1 cellular context compared by ENCODE assay signal in genomic region chr6:36671687-36672375, GRCh38.
A peak's percentile ranks its signal among the peaks of the same experiment; 100 is the strongest.
TF ChIP-seq lines count a peak whose summit lies in the region.

No MANE protein-coding gene starts in this region.

TF ChIP-seq in HepG2, 621 proteins besides CTCF, POLR2A, EP300 and RAD21 (continued from another document and continues in another):
- no peak for TF ChIP-seq ZFP41 (CRISPR knock-in tag; IDR thresholded peaks at IDR 0.05; ENCODE audit: borderline replicate concordance)
- TF ChIP-seq KAT8 (CRISPR knock-in tag; IDR thresholded peaks at IDR 0.05) = peak; percentile 48; the same call in 1 of the 2 replicates
- 0 out of 2 replicates have a peak, but pooled peaks have one; percentile 48 for TF ChIP-seq SMAD1 (CRISPR knock-in tag; IDR thresholded peaks at IDR 0.05; ENCODE audit: borderline replicate concordance, low read depth)
- no peak for TF ChIP-seq ZNF17 (CRISPR knock-in tag; IDR thresholded peaks at IDR 0.05)
- TF ChIP-seq, protein P1, sequence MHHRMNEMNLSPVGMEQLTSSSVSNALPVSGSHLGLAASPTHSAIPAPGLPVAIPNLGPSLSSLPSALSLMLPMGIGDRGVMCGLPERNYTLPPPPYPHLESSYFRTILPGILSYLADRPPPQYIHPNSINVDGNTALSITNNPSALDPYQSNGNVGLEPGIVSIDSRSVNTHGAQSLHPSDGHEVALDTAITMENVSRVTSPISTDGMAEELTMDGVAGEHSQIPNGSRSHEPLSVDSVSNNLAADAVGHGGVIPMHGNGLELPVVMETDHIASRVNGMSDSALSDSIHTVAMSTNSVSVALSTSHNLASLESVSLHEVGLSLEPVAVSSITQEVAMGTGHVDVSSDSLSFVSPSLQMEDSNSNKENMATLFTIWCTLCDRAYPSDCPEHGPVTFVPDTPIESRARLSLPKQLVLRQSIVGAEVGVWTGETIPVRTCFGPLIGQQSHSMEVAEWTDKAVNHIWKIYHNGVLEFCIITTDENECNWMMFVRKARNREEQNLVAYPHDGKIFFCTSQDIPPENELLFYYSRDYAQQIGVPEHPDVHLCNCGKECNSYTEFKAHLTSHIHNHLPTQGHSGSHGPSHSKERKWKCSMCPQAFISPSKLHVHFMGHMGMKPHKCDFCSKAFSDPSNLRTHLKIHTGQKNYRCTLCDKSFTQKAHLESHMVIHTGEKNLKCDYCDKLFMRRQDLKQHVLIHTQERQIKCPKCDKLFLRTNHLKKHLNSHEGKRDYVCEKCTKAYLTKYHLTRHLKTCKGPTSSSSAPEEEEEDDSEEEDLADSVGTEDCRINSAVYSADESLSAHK (CRISPR knock-in tag; IDR thresholded peaks at IDR 0.05; ENCODE audit: borderline replicate concordance) = no peak
- TF ChIP-seq SAFB2 (CRISPR knock-in tag; IDR thresholded peaks at IDR 0.05; ENCODE audit: borderline replicate concordance, low read depth) = no peak
- no peak for TF ChIP-seq BRD4 (CRISPR knock-in tag; IDR thresholded peaks at IDR 0.05)
- TF ChIP-seq YEATS2 (CRISPR knock-in tag; IDR thresholded peaks at IDR 0.05; ENCODE audit: borderline replicate concordance) = no peak
- no peak for TF ChIP-seq PHF21A (CRISPR knock-in tag; IDR thresholded peaks at IDR 0.05)
- TF ChIP-seq ZBTB38 (CRISPR knock-in tag; IDR thresholded peaks at IDR 0.05) = peak; percentile 61; the same call in 1 of the 2 replicates
- no peak for TF ChIP-seq TEF (CRISPR knock-in tag; IDR thresholded peaks at IDR 0.05)
- TF ChIP-seq JUND (CRISPR knock-in tag; IDR thresholded peaks at IDR 0.05) = no peak
- TF ChIP-seq ZNF878 (CRISPR knock-in tag; IDR thresholded peaks at IDR 0.05) = no peak
- TF ChIP-seq ZIK1 (CRISPR knock-in tag; IDR thresholded peaks at IDR 0.05; ENCODE audit: borderline replicate concordance, low read depth) = 0 out of 2 replicates have a peak, but pooled peaks have one; percentile 36
- TF ChIP-seq ZNF782 (CRISPR knock-in tag; IDR thresholded peaks at IDR 0.05; ENCODE audit: borderline replicate concordance) = no peak
- TF ChIP-seq GATAD2A (CRISPR knock-in tag; IDR thresholded peaks at IDR 0.05) = peak; percentile 32; the same call in 1 of the 2 replicates
- no peak for TF ChIP-seq ZNF598 (CRISPR knock-in tag; IDR thresholded peaks at IDR 0.05; ENCODE audit: borderline replicate concordance)
- no peak for TF ChIP-seq U2AF1 (optimal IDR thresholded peaks at IDR 0.05; ENCODE audit: low read depth, low read length)
- no peak for TF ChIP-seq GTF2F1 (IDR thresholded peaks at IDR 0.05; ENCODE audit: low read length)
- TF ChIP-seq PHF20 (CRISPR knock-in tag; IDR thresholded peaks at IDR 0.05) = no peak
- TF ChIP-seq, protein P2, sequence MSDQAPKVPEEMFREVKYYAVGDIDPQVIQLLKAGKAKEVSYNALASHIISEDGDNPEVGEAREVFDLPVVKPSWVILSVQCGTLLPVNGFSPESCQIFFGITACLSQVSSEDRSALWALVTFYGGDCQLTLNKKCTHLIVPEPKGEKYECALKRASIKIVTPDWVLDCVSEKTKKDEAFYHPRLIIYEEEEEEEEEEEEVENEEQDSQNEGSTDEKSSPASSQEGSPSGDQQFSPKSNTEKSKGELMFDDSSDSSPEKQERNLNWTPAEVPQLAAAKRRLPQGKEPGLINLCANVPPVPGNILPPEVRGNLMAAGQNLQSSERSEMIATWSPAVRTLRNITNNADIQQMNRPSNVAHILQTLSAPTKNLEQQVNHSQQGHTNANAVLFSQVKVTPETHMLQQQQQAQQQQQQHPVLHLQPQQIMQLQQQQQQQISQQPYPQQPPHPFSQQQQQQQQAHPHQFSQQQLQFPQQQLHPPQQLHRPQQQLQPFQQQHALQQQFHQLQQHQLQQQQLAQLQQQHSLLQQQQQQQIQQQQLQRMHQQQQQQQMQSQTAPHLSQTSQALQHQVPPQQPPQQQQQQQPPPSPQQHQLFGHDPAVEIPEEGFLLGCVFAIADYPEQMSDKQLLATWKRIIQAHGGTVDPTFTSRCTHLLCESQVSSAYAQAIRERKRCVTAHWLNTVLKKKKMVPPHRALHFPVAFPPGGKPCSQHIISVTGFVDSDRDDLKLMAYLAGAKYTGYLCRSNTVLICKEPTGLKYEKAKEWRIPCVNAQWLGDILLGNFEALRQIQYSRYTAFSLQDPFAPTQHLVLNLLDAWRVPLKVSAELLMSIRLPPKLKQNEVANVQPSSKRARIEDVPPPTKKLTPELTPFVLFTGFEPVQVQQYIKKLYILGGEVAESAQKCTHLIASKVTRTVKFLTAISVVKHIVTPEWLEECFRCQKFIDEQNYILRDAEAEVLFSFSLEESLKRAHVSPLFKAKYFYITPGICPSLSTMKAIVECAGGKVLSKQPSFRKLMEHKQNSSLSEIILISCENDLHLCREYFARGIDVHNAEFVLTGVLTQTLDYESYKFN (CRISPR knock-in tag; conservative IDR thresholded peaks at IDR 0.05) = 0 out of 2 replicates have a peak, but pooled peaks have one; percentile 55
- TF ChIP-seq MYNN (CRISPR knock-in tag; IDR thresholded peaks at IDR 0.05; ENCODE audit: low read depth) = no peak
- TF ChIP-seq ZNF451 (CRISPR knock-in tag; IDR thresholded peaks at IDR 0.05) = no peak
- no peak for TF ChIP-seq ZBTB26 (CRISPR knock-in tag; IDR thresholded peaks at IDR 0.05; ENCODE audit: borderline replicate concordance)
- no peak for TF ChIP-seq SPEN (CRISPR knock-in tag; IDR thresholded peaks at IDR 0.05; ENCODE audit: low read depth)
- TF ChIP-seq ZNF225 (CRISPR knock-in tag; IDR thresholded peaks at IDR 0.05) = peak; percentile 54; the same call in 1 of the 2 replicates
- TF ChIP-seq ZNF3 (CRISPR knock-in tag; IDR thresholded peaks at IDR 0.05) = no peak
- TF ChIP-seq, protein P3, sequence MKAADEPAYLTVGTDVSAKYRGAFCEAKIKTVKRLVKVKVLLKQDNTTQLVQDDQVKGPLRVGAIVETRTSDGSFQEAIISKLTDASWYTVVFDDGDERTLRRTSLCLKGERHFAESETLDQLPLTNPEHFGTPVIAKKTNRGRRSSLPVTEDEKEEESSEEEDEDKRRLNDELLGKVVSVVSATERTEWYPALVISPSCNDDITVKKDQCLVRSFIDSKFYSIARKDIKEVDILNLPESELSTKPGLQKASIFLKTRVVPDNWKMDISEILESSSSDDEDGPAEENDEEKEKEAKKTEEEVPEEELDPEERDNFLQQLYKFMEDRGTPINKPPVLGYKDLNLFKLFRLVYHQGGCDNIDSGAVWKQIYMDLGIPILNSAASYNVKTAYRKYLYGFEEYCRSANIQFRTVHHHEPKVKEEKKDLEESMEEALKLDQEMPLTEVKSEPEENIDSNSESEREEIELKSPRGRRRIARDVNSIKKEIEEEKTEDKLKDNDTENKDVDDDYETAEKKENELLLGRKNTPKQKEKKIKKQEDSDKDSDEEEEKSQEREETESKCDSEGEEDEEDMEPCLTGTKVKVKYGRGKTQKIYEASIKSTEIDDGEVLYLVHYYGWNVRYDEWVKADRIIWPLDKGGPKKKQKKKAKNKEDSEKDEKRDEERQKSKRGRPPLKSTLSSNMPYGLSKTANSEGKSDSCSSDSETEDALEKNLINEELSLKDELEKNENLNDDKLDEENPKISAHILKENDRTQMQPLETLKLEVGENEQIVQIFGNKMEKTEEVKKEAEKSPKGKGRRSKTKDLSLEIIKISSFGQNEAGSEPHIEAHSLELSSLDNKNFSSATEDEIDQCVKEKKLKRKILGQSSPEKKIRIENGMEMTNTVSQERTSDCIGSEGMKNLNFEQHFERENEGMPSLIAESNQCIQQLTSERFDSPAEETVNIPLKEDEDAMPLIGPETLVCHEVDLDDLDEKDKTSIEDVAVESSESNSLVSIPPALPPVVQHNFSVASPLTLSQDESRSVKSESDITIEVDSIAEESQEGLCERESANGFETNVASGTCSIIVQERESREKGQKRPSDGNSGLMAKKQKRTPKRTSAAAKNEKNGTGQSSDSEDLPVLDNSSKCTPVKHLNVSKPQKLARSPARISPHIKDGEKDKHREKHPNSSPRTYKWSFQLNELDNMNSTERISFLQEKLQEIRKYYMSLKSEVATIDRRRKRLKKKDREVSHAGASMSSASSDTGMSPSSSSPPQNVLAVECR (CRISPR knock-in tag; IDR thresholded peaks at IDR 0.05; ENCODE audit: borderline replicate concordance) = no peak
- TF ChIP-seq TFE3 (CRISPR knock-in tag; IDR thresholded peaks at IDR 0.05) = peak; percentile 37; the same call in 1 of the 2 replicates
- no peak for TF ChIP-seq EED (CRISPR knock-in tag; IDR thresholded peaks at IDR 0.05)
- TF ChIP-seq TOPORS (CRISPR knock-in tag; IDR thresholded peaks at IDR 0.05) = no peak
- TF ChIP-seq ZNF232 (CRISPR knock-in tag; IDR thresholded peaks at IDR 0.05; ENCODE audit: borderline replicate concordance) = peak; percentile 29; the same call in 1 of the 2 replicates
- TF ChIP-seq, protein P4, sequence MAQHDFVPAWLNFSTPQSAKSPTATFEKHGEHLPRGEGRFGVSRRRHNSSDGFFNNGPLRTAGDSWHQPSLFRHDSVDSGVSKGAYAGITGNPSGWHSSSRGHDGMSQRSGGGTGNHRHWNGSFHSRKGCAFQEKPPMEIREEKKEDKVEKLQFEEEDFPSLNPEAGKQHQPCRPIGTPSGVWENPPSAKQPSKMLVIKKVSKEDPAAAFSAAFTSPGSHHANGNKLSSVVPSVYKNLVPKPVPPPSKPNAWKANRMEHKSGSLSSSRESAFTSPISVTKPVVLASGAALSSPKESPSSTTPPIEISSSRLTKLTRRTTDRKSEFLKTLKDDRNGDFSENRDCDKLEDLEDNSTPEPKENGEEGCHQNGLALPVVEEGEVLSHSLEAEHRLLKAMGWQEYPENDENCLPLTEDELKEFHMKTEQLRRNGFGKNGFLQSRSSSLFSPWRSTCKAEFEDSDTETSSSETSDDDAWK (CRISPR knock-in tag; IDR thresholded peaks at IDR 0.05) = no peak
- TF ChIP-seq, protein P5, sequence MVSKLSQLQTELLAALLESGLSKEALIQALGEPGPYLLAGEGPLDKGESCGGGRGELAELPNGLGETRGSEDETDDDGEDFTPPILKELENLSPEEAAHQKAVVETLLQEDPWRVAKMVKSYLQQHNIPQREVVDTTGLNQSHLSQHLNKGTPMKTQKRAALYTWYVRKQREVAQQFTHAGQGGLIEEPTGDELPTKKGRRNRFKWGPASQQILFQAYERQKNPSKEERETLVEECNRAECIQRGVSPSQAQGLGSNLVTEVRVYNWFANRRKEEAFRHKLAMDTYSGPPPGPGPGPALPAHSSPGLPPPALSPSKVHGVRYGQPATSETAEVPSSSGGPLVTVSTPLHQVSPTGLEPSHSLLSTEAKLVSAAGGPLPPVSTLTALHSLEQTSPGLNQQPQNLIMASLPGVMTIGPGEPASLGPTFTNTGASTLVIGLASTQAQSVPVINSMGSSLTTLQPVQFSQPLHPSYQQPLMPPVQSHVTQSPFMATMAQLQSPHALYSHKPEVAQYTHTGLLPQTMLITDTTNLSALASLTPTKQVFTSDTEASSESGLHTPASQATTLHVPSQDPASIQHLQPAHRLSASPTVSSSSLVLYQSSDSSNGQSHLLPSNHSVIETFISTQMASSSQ (IDR thresholded peaks at IDR 0.05; ENCODE audit: low read depth) = no peak
- TF ChIP-seq, protein P5 (CRISPR knock-in tag; IDR thresholded peaks at IDR 0.05; ENCODE audit: borderline replicate concordance) = no peak
- TF ChIP-seq ZNF569 (CRISPR knock-in tag; IDR thresholded peaks at IDR 0.05; ENCODE audit: borderline replicate concordance) = no peak
- TF ChIP-seq SIX4 (CRISPR knock-in tag; IDR thresholded peaks at IDR 0.05) = no peak
- no peak for TF ChIP-seq ZBTB42 (CRISPR knock-in tag; IDR thresholded peaks at IDR 0.05)
